8 cellular contexts compared by ENCODE assay signal in genomic region chrX:103831803-103832544, GRCh38. TPM values are rescaled to one million over a fixed set of nuclear protein-coding genes. Genes with fewer than 3 reads are reported as not detected.
DNase-seq lines count a peak whose midpoint lies in the region; FAIRE-seq and TF ChIP-seq lines count a peak whose summit lies in the region.

TSS of gene RAB9B (minus strand) at chrX:103832257. CDS start at chrX:103825784, 6,473 bp downstream.

- peak; percentile 59 for DNase-seq in EL
- DNase-seq in GM23248: peak; percentile 53
- DNase-seq in M059J (ENCODE audit: low read depth): peak; percentile 65
- DNase-seq in WERI-Rb-1: peak; percentile 72
- peak in 57 of 61 donors; percentile 1 to 83 (median 53) for DNase-seq in caudate nucleus (lab: John Stamatoyannopoulos, UW)
- no peak for DNase-seq in keratinocyte (ENCODE audit: low read depth, low spot score)
- DNase-seq in spleen: peak; percentile 87
- DNase-seq in foreskin melanocyte: no peak

- H3K4me1 ChIP-seq in GM23248 (ENCODE audit: insufficient read depth): no peaks in the 10 kb centered on the region
- no peaks in the 10 kb centered on the region for H3K4me1 ChIP-seq in keratinocyte (ENCODE audit: control insufficient read depth, extremely low read depth, insufficient read depth, low read length)
- H3K4me1 ChIP-seq in spleen: peaks cover 0 to 8% (median 0%) of the 10 kb centered on the region in 6 donors

- TF ChIP-seq CTCF in WERI-Rb-1 (IDR thresholded peaks at IDR 0.05; ENCODE audit: low read depth, low read length): no peak
- TF ChIP-seq CTCF in keratinocyte (optimal IDR thresholded peaks at IDR 0.05 in 1 of 3, IDR thresholded peaks at IDR 0.05 in 1 of 3, conservative IDR thresholded peaks at IDR 0.05 in 1 of 3; ENCODE audit: extremely low read depth in 1 of 3, insufficient read depth in 2 of 3, low read length in 3 of 3): no peak
- no peak for TF ChIP-seq CTCF in spleen (IDR thresholded peaks at IDR 0.05 in 8 of 11, conservative IDR thresholded peaks at IDR 0.05 in 3 of 11)

- no peaks in the 10 kb centered on the region for H3K9me3 ChIP-seq in GM23248 (ENCODE audit: low read depth)
- H3K9me3 ChIP-seq in WERI-Rb-1 (ENCODE audit: severe bottlenecking): peaks cover 4% of the 10 kb centered on the region
- H3K9me3 ChIP-seq in keratinocyte (ENCODE audit: control insufficient read depth, low read depth, low read length): no peaks in the 10 kb centered on the region
- no peaks in the 10 kb centered on the region for H3K9me3 ChIP-seq in spleen

- peak; percentile 26 for FAIRE-seq in keratinocyte (lab: Jason Lieb, UNC)

- H3K27ac ChIP-seq in GM23248 (no peak within 1 kb of the TSS), WERI-Rb-1 (peak within 1 kb of the TSS; percentile 60), caudate nucleus (ENCODE audit: low read depth, low read length) (peak within 1 kb of the TSS; percentile 72), keratinocyte (ENCODE audit: control insufficient read depth, insufficient read depth, low read length) (no peak within 1 kb of the TSS), spleen (no peak within 1 kb of the TSS)

- dilution Hi-C loops in keratinocyte (cut with MboI; ENCODE audit: extremely low pct_ligation_motif_present, low sequenced_read_pairs): no loop called here

- peak within 1 kb of the TSS; percentile 89 for H3K4me3 ChIP-seq in GM23248
- H3K4me3 ChIP-seq in WERI-Rb-1 (ENCODE audit: low read depth, low read length): peak within 1 kb of the TSS; percentile 46
- peak within 1 kb of the TSS; percentile 27 to 68 (median 59) for H3K4me3 ChIP-seq in keratinocyte (ENCODE audit: control insufficient read depth in 2 of 3, extremely low read depth in 1 of 3, insufficient read depth in 2 of 3, low read depth in 1 of 3, low read length in 3 of 3)
- peak within 1 kb of the TSS; percentile 37 to 79 (median 48) for H3K4me3 ChIP-seq in spleen

- peak within 1 kb of the TSS; percentile 90 for H2AFZ ChIP-seq in GM23248
- H2AFZ ChIP-seq in keratinocyte (ENCODE audit: control insufficient read depth, low read length): peak within 1 kb of the TSS; percentile 76

- H3F3A ChIP-seq in GM23248 (ENCODE audit: insufficient read depth): no peaks in the 10 kb centered on the region

- H3K9me2 ChIP-seq in GM23248 (ENCODE audit: insufficient read depth): no peaks in the 10 kb centered on the region

- H4K20me1 ChIP-seq in GM23248 (ENCODE audit: insufficient read depth): no peaks in the 10 kb centered on the region
- no peaks in the 10 kb centered on the region for H4K20me1 ChIP-seq in keratinocyte (ENCODE audit: control insufficient read depth, extremely low read depth, insufficient read depth, low read length)

- H3K4me2 ChIP-seq in GM23248 (ENCODE audit: unreplicated experiment) (peak within 1 kb of the TSS; percentile 83), keratinocyte (ENCODE audit: control insufficient read depth, extremely low read depth, insufficient read depth, low read depth, low read length) (peak within 1 kb of the TSS; percentile 84)

- no peak for TF ChIP-seq POLR2A in spleen (IDR thresholded peaks at IDR 0.05)

- no peaks in the 10 kb centered on the region for H3K9me1 ChIP-seq in keratinocyte (ENCODE audit: control insufficient read depth, extremely low read depth, insufficient read depth, low read length)

- in situ Hi-C loops in GM23248 (cut with MboI): loop anchor here (25.0 kb wide), 1 partner anchor 280 kb away; the partner anchor contains the start of gene ZCCHC18

- 3 to 4% methylated on average over 19 to 35 of the region's 54 CpGs for WGBS in GM23248 (ENCODE audit: low coverage in 1 of 2, low lambda C conversion rate in 2 of 2, missing lambda C conversion rate in 2 of 2), 2 experiments
- 1 to 22% (median 1%) methylated on average over 18 to 54 of the region's 54 CpGs for WGBS in spleen, 5 donors

- H3K36me3 ChIP-seq in GM23248 (ENCODE audit: low read depth) (no peaks in the 10 kb centered on the region), WERI-Rb-1 (no peaks in the 10 kb centered on the region), keratinocyte (ENCODE audit: control insufficient read depth in 2 of 2, extremely low read depth in 1 of 2, insufficient read depth in 2 of 2, low read length in 2 of 2) (no peaks in the 10 kb centered on the region), spleen (no peaks in the 10 kb centered on the region)

- intact Hi-C loops in spleen (cut with DNase I; ENCODE audit: low total_unique reads): no loop called here

- H3K27me3 ChIP-seq in GM23248 (replicated peaks; ENCODE audit: insufficient read depth): no peaks in the 10 kb centered on the region
- H3K27me3 ChIP-seq in WERI-Rb-1 (ENCODE audit: insufficient read depth, low read depth, severe bottlenecking): peaks cover 34% of the 10 kb centered on the region
- H3K27me3 ChIP-seq in keratinocyte (ENCODE audit: control insufficient read depth, extremely low read depth, insufficient read depth, low read length): peaks cover 7% of the 10 kb centered on the region
- peaks cover 0 to 34% (median 0%) of the 10 kb centered on the region in 7 donors for H3K27me3 ChIP-seq in spleen (replicated peaks in 1 of 7)

- H3K79me2 ChIP-seq in GM23248 (ENCODE audit: insufficient read depth) (no peaks in the 10 kb centered on the region), keratinocyte (ENCODE audit: control insufficient read depth, insufficient read depth, low read length) (no peaks in the 10 kb centered on the region)

- peak within 1 kb of the TSS; percentile 64 for H3K9ac ChIP-seq in GM23248
- peak within 1 kb of the TSS; percentile 20 for H3K9ac ChIP-seq in keratinocyte (ENCODE audit: control insufficient read depth, extremely low read depth, insufficient read depth, low read length)

RNA-seq across cellular contexts. Expression of gene RAB9B, which starts in this region (rescaled TPM):
- total RNA-seq in GM23248 (2014; rRNA removed; shearing (Covaris generic)): 0.89 and 1.5 TPM in 2 replicates
- polyA plus RNA-seq in GM23248 (2016; fragmentation: Nextera tagmentation; extraction: Ambion mirVana) (0.80 and 0.81 TPM in 2 replicates), keratinocyte (0.23 to 0.28 TPM (median 0.24 TPM) in 3 replicates), spleen (under 1 TPM; 0.46 to 0.51 (median 0.47) TPM)
- 3.2 and 5.5 TPM in 2 replicates for total RNA-seq in M059J (2014; rRNA removed; shearing (Covaris generic))
- not detected for polyA plus RNA-seq in keratinocyte (2011; ENCODE audit: low read depth)
- 0.16 and 0.17 TPM in 2 replicates for polyA plus RNA-seq in keratinocyte (2011; cell fraction: cytosol; rRNA removed)
- polyA plus RNA-seq in keratinocyte (2011; cell fraction: nucleus; rRNA removed): 0.23 and 0.36 TPM in 2 replicates
- 0.07 and 0.25 TPM in 2 replicates for polyA plus RNA-seq in keratinocyte (2012; ENCODE audit: low replicate concordance)
- 0.13 to 0.26 TPM in 2 of 3 replicates, not detected in the other for polyA minus RNA-seq in keratinocyte
- not detected for polyA minus RNA-seq in keratinocyte (2011; cell fraction: cytosol; rRNA and poly(A)+ RNA removed)
- polyA minus RNA-seq in keratinocyte (2011; cell fraction: nucleus; rRNA and poly(A)+ RNA removed): 0.11 and 0.54 TPM in 2 replicates
- 1 to 10 TPM in 1 of 7 donors, under 1 TPM in 6; 0.43 to 1.0 (median 0.92) TPM for total RNA-seq in spleen

Comparison
In these comparisons a context has a peak if more than half of its experiments do, and no peak if none do; other contexts are left out.
1. DNase-seq: peak in EL (single experiment), GM23248 (single experiment), M059J (single experiment), WERI-Rb-1 (single experiment), caudate nucleus (57 of 61) and spleen (single experiment); none in keratinocyte (single experiment) and foreskin melanocyte (single experiment).
2. H3K27ac ChIP-seq: peak in WERI-Rb-1 (single experiment) and caudate nucleus (single experiment); none in GM23248 (single experiment), keratinocyte (single experiment) and spleen (0 of 8).
3. Peak in every context shown above with its lines, with median percentiles within 50 percentile points of each other: H3K4me3 ChIP-seq.